Comparison of ENCODE assay signal across 21 cellular contexts in genomic region chr9:125370786-125371185, GRCh38.
DNase-seq lines count a peak whose midpoint lies in the region; ATAC-seq, FAIRE-seq and TF ChIP-seq lines count a peak whose summit lies in the region.
"Had no signal": no experiment of that assay in that cellular context is flagged by ENCODE, and none has a peak within 500 bp of the region (broad histone marks: within the 10 kb centered on the region; RNA-seq: fewer than 3 reads in every experiment).

No MANE protein-coding gene starts in this region.

- H3K27me3 ChIP-seq in HepG2 (ENCODE audit: control insufficient read depth in 1 of 2, insufficient read depth in 2 of 2, low read length in 2 of 2), result no peaks in the 10 kb centered on the region
- no peaks in the 10 kb centered on the region for H3K27me3 ChIP-seq in right lobe of liver

- H3K4me2 ChIP-seq in HepG2 (ENCODE audit: low read depth, low read length), result no peak overlapping the region
- H3K4me2 ChIP-seq: SK-N-SH had no signal

- intact Hi-C loops in HepG2 (cut with micrococcal nuclease; ENCODE audit: unreplicated experiment), result loop anchor here (10.0 kb wide), 1 partner anchor 596 kb away; the partner anchor contains the start of genes NR6A1 and OLFML2A
- intact Hi-C loops in right lobe of liver (cut with DNase I), result loop anchor here in 1 of 2 donors (10.0 kb wide), 1 partner anchor 586 kb away; no protein-coding TSS in a partner anchor
- intact Hi-C loops in CD14-positive monocyte (cut with micrococcal nuclease), result no loop called here

- peak overlapping the region; percentile 81 for H3K27ac Mint-ChIP-seq in glutamatergic neuron (ENCODE audit: unreplicated experiment)
- peak overlapping the region in 2 of 7 donors; percentile 19 to 46 for H3K27ac Mint-ChIP-seq in CD14-positive monocyte

- no peak for DNase-seq in HepG2 (ENCODE audit: low spot score)
- no peak for DNase-seq in right lobe of liver
- DNase-seq in KBM-7, result peak; percentile 4
- peak; percentile 45 for DNase-seq in glutamatergic neuron
- no peak for DNase-seq in CD14-positive monocyte (ENCODE audit: low spot score)
- DNase-seq in HPDE6-E6E7 (ENCODE audit: extremely low spot score), result no peak
- DNase-seq in stimulated activated CD4-positive, alpha-beta T cell treated with anti-CD3 and anti-CD28 coated beads, Interleukin-12 subunit alpha, Interleukin-12 subunit beta, amount 100 ng/mL, for 4 hours, result no peak
- DNase-seq: ACHN, C1 segment of cervical spinal cord, DMS79, H7, NCI-H1105 treated with DMSO at 0.1 percent for 48 hours, NCI-H1694, NCI-H2081 treated with DMSO at 0.1 percent for 48 hours, NCI-H226, NCI-H524 treated with DMSO at 0.1 percent for 48 hours, SHP77 treated with DMSO at 0.1 percent for 48 hours, SK-N-SH had no signal

- TF ChIP-seq POLR2A in HepG2 (IDR thresholded peaks at IDR 0.05; ENCODE audit: insufficient read depth in 1 of 2, low read depth in 2 of 2, low read length in 2 of 2) (no peak), right lobe of liver (IDR thresholded peaks at IDR 0.05) (no peak)

- TF ChIP-seq EP300 in HepG2 (IDR thresholded peaks at IDR 0.05; ENCODE audit: low read depth in 2 of 2, low read length in 2 of 2) (no peak), HepG2 (CRISPR knock-in tag; IDR thresholded peaks at IDR 0.05; ENCODE audit: borderline replicate concordance) (no peak)

- no peak overlapping the region for H3K9ac ChIP-seq in HepG2 (ENCODE audit: insufficient read depth, low read depth, low read length)
- H3K9ac ChIP-seq: SK-N-SH had no signal

- CTCF ChIA-PET in HepG2 (lab: Yijun Ruan, JAX; ENCODE audit: low intra/inter-chr PET ratio, low total read pairs), result no interaction called here

- H3K4me3 Mint-ChIP-seq in glutamatergic neuron (ENCODE audit: unreplicated experiment), result no peak overlapping the region
- no peak overlapping the region for H3K4me3 Mint-ChIP-seq in CD14-positive monocyte
- H3K4me3 Mint-ChIP-seq: IgD-negative memory B cell had no signal

- H3K79me2 ChIP-seq in HepG2 (ENCODE audit: insufficient read depth, low read length), result no peaks in the 10 kb centered on the region

- BruUV-seq in HepG2 (replicated peaks; lab: Mats Ljungman, UMichigan), result no TSS peak

- TF ChIP-seq CTCF in HepG2 (CRISPR knock-in tag; IDR thresholded peaks at IDR 0.05), result no peak
- TF ChIP-seq CTCF in right lobe of liver (IDR thresholded peaks at IDR 0.05), result no peak
- no peak for TF ChIP-seq CTCF in glutamatergic neuron (IDR thresholded peaks at IDR 0.05; ENCODE audit: partially characterized antibody, unreplicated experiment)
- no peak for TF ChIP-seq CTCF in CD14-positive monocyte (IDR thresholded peaks at IDR 0.05)

- no peaks in the 10 kb centered on the region for H3K36me3 ChIP-seq in HepG2 (replicated peaks in 1 of 2; ENCODE audit: control insufficient read depth in 1 of 2, insufficient read depth in 2 of 2, low read length in 2 of 2)
- H3K36me3 ChIP-seq in right lobe of liver, result no peaks in the 10 kb centered on the region

- TF ChIP-seq RAD21 in HepG2 (CRISPR knock-in tag; IDR thresholded peaks at IDR 0.05), result no peak

- ATAC-seq in HepG2, result no peak
- ATAC-seq in right lobe of liver, result no peak

- no peak for FAIRE-seq in HepG2 (lab: Jason Lieb, UNC)
- FAIRE-seq: HTR-8/SVneo had no signal

- no peak overlapping the region for H3K27ac ChIP-seq in HepG2 (ENCODE audit: extremely low read length, insufficient read depth, low read length)
- H3K27ac ChIP-seq in right lobe of liver, result no peak overlapping the region
- H3K27ac ChIP-seq: HL-60 had no signal

- in situ Hi-C loops in HepG2 (cut with HindIII; ENCODE audit: extremely low pct_ligation_motif_present, low pct_unique_long_range_greater_than_20kb) (loop anchor here (5.0 to 10.0 kb wide), 2 partner anchors 113 to 596 kb away; partner anchors contain the start of genes NR6A1 and OLFML2A), KBM-7 (cut with MboI; ENCODE audit: low pct_unique_long_range_greater_than_20kb, low sequenced_read_pairs) (no loop called here)

- no peak overlapping the region for H2AFZ ChIP-seq in HepG2 (ENCODE audit: low read length)

- WGBS in HepG2 (ENCODE audit: low lambda C conversion rate), result 92% methylated on average over 8 of the region's 8 CpGs
- WGBS in right lobe of liver (ENCODE audit: insufficient coverage, low coverage, low lambda C conversion rate, missing lambda C conversion rate), result 48% methylated on average over 5 of the region's 8 CpGs

- peaks cover 1% of the 10 kb centered on the region for H3K27me3 Mint-ChIP-seq in glutamatergic neuron (ENCODE audit: unreplicated experiment)
- H3K27me3 Mint-ChIP-seq in CD14-positive monocyte (ENCODE audit: low read depth in 3 of 3), result peaks cover 2 to 12% (median 2%) of the 10 kb centered on the region in 3 donors

- no peak overlapping the region for H3K4me3 ChIP-seq in HepG2 (replicated peaks in 1 of 3; ENCODE audit: insufficient read depth in 1 of 3, low read depth in 2 of 3, low read length in 3 of 3)
- no peak overlapping the region for H3K4me3 ChIP-seq in right lobe of liver

- no peaks in the 10 kb centered on the region for H3K9me3 ChIP-seq in HepG2 (ENCODE audit: low read length)
- no peaks in the 10 kb centered on the region for H3K9me3 ChIP-seq in right lobe of liver
- H3K9me3 ChIP-seq: SK-N-SH had no signal

- H3K9me3 Mint-ChIP-seq in glutamatergic neuron (ENCODE audit: unreplicated experiment) (peaks cover 4% of the 10 kb centered on the region), CD14-positive monocyte (no peaks in the 10 kb centered on the region)
- H3K9me3 Mint-ChIP-seq: IgD-negative memory B cell had no signal

- POLR2A ChIA-PET in HepG2 (lab: Yijun Ruan, JAX), result no interaction called here

- no peaks in the 10 kb centered on the region for H4K20me1 ChIP-seq in HepG2 (ENCODE audit: insufficient read depth, low read length)

- H3K4me1 Mint-ChIP-seq in glutamatergic neuron (ENCODE audit: low read depth, unreplicated experiment) (peaks cover 8% of the 10 kb centered on the region), CD14-positive monocyte (peaks cover 14% of the 10 kb centered on the region)

- no peaks in the 10 kb centered on the region for H3K36me3 Mint-ChIP-seq in glutamatergic neuron (ENCODE audit: unreplicated experiment)
- peaks cover 14 to 23% of the 10 kb centered on the region in 2 donors for H3K36me3 Mint-ChIP-seq in CD14-positive monocyte

- H3K4me1 ChIP-seq in HepG2 (ENCODE audit: insufficient read depth, low read length), result peaks cover 39% of the 10 kb centered on the region
- no peaks in the 10 kb centered on the region for H3K4me1 ChIP-seq in right lobe of liver

TF ChIP-seq in HepG2, 621 proteins besides CTCF, POLR2A, EP300 and RAD21:
- TF ChIP-seq ZNF780A (CRISPR knock-in tag; IDR thresholded peaks at IDR 0.05), result no peak
- no peak for TF ChIP-seq NRL (CRISPR knock-in tag; IDR thresholded peaks at IDR 0.05; ENCODE audit: borderline replicate concordance)
- no peak for TF ChIP-seq ZBTB39 (CRISPR knock-in tag; IDR thresholded peaks at IDR 0.05)
- TF ChIP-seq ZNF687 (CRISPR knock-in tag; IDR thresholded peaks at IDR 0.05), result 0 out of 2 replicates have a peak, but pooled peaks have one; percentile 12

Comparison
In these comparisons a context has a peak if more than half of its experiments do, and no peak if none do; other contexts are left out.
1. DNase-seq: peak in KBM-7 (single experiment) and glutamatergic neuron (single experiment); none in HepG2 (single experiment), right lobe of liver (0 of 3), CD14-positive monocyte (single experiment), HPDE6-E6E7 (single experiment) and stimulated activated CD4-positive, alpha-beta T cell treated with anti-CD3 and anti-CD28 coated beads, Interleukin-12 subunit alpha, Interleukin-12 subunit beta, amount 100 ng/mL, for 4 hours (single experiment).